ENCODE assay signal across 22 cellular contexts in the genomic region with DNA sequence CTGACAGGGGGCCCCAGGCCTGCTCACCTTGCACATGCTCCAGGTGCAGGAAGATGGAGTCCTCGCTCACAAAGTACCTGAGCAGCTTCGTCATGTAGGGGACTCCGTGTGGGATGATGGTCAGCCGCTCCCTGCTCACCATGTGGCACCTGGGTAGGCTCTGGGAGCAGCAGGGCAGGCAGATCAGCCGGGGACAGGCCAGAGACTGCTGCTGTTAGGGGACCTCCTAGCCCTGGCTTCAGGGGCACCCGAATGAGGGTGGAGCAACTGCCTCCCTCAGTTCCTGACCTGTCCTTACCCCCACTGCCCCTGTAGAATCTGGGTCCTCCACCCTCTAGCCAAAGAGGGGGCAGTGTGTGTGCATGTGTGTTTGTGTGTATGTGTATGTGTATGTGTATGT. TPM values are rescaled to one million over a fixed set of nuclear protein-coding genes. Genes with fewer than 3 reads are reported as not detected.
"Had no signal": no experiment of that assay in that cellular context is flagged by ENCODE, and none has a peak within 500 bp of the region (broad histone marks: within the 10 kb centered on the region; RNA-seq: fewer than 3 reads in every experiment).

No MANE protein-coding gene starts in this region.

- H3K27me3 ChIP-seq: esophagus squamous epithelium, gastroesophageal sphincter, pancreas, upper lobe of left lung had no signal

- H3K36me3 ChIP-seq: gastroesophageal sphincter, pancreas had no signal

- H3K4me3 ChIP-seq: esophagus squamous epithelium, gastroesophageal sphincter, pancreas, upper lobe of left lung had no signal

- H3K9me3 ChIP-seq: esophagus squamous epithelium, gastroesophageal sphincter, pancreas, upper lobe of left lung had no signal

- DNase-seq: effector memory CD4-positive, alpha-beta T cell; esophagus squamous epithelium; foreskin fibroblast; glutamatergic neuron; islet precursor cell; natural killer cell; nucleus accumbens; pancreas; stimulated activated CD4-positive, alpha-beta T cell treated with anti-CD3 and anti-CD28 coated beads, Interleukin-12 subunit alpha, Interleukin-12 subunit beta, amount 100 ng/mL, for 4 hours; stimulated activated CD4-positive, alpha-beta T cell treated with anti-CD3 and anti-CD28 coated beads, Interleukin-2, amount 100 ng/mL, for 48 hours; stimulated activated naive CD4-positive, alpha-beta T cell treated with Interleukin-2 at 50 U/mL for 16 hours had no signal

- FAIRE-seq: endometrium, pancreas, small intestine had no signal

- H3K27ac ChIP-seq: epithelial cell of prostate, gastroesophageal sphincter, pancreas, upper lobe of left lung had no signal

RNA-seq across cellular contexts. Expression of a gene that starts 35.3 kb away (rescaled TPM):
- total RNA-seq: esophagus squamous epithelium, left lobe of liver, mesothelial cell of epicardium, myocyte, neural crest cell, pancreas, progenitor cell of endocrine pancreas, right cardiac atrium had no signal
- polyA plus RNA-seq: pancreas, right cardiac atrium, small intestine had no signal
